In genomic region chr1:68973459-68974244, GRCh38 we compare ENCODE assay signal across 12 cellular contexts.
DNase-seq lines count a peak whose midpoint lies in the region; ATAC-seq and TF ChIP-seq lines count a peak whose summit lies in the region.
"Had no signal": no experiment of that assay in that cellular context is flagged by ENCODE, and none has a peak within 500 bp of the region (broad histone marks: within the 10 kb centered on the region; RNA-seq: fewer than 3 reads in every experiment).

No MANE protein-coding gene starts in this region.

- H3K4me1 ChIP-seq in adrenal gland (replicated peaks in 1 of 2): no peaks in the 10 kb centered on the region

- H3K36me3 ChIP-seq in adrenal gland (replicated peaks in 1 of 2): no peaks in the 10 kb centered on the region
- H3K36me3 ChIP-seq: tibial artery had no signal

- no peaks in the 10 kb centered on the region for H3K9me3 ChIP-seq in adrenal gland (replicated peaks in 1 of 3)
- H3K9me3 ChIP-seq: tibial artery had no signal

- H3K27ac ChIP-seq in adrenal gland: no peak overlapping the region
- H3K27ac ChIP-seq in temporal lobe (ENCODE audit: low read depth, low read length): peak overlapping the region; percentile 47
- H3K27ac ChIP-seq: SK-N-MC had no signal

- TF ChIP-seq CTCF in adrenal gland (IDR thresholded peaks at IDR 0.05): no peak
- no peak for TF ChIP-seq CTCF in fibroblast of the aortic adventitia (IDR thresholded peaks at IDR 0.05; ENCODE audit: insufficient read depth, low read length)

- H3K4me3 ChIP-seq in adrenal gland (no peak overlapping the region), fibroblast of the aortic adventitia (ENCODE audit: low read depth, low read length) (no peak overlapping the region)
- H3K4me3 ChIP-seq: SK-N-MC, tibial artery had no signal

- TF ChIP-seq POLR2A in adrenal gland (IDR thresholded peaks at IDR 0.05): no peak

- no peaks in the 10 kb centered on the region for H3K27me3 ChIP-seq in adrenal gland
- H3K27me3 ChIP-seq: tibial artery had no signal

- peak; percentile 16 for DNase-seq in HPDE6-E6E7 (ENCODE audit: extremely low spot score)
- DNase-seq in adrenal gland: peak in 4 of 7 donors; percentile 21 to 33 (median 24)
- DNase-seq in fibroblast of the aortic adventitia (ENCODE audit: low read depth): peak; percentile 76
- no peak for DNase-seq in NCI-H2029 treated with DMSO at 0.1 percent for 48 hours (lab: John Stamatoyannopoulos, UW)
- DNase-seq in left colon: no peak
- DNase-seq in posterior cingulate gyrus: no peak
- DNase-seq: activated CD4-positive, alpha-beta memory T cell treated with anti-CD3 and anti-CD28 coated beads, Interleukin-2, amount 10 ng/mL, durations not matched to agents 7 days and 5 days; NCI-H1105 treated with DMSO at 0.1 percent for 48 hours; NCI-H2227 treated with DMSO at 0.1 percent for 48 hours; tibial artery had no signal

- 58 to 65% (median 59%) methylated on average over 6 of the region's 6 CpGs for WGBS in adrenal gland, 4 donors

- intact Hi-C loops in adrenal gland (cut with DNase I): no loop called here
- intact Hi-C loops in left colon (cut with DNase I, micrococcal nuclease): no loop called here
- intact Hi-C loops in posterior cingulate gyrus (cut with DNase I): no loop called here

- no peak for ATAC-seq in left colon

Comparison
In these comparisons a context has a peak if more than half of its experiments do, and no peak if none do; other contexts are left out.
1. DNase-seq: peak in HPDE6-E6E7 (single experiment), adrenal gland (4 of 7) and fibroblast of the aortic adventitia (single experiment); none in NCI-H2029 treated with DMSO at 0.1 percent for 48 hours (single experiment), left colon (0 of 2) and posterior cingulate gyrus (0 of 10).